ENCODE assay signal across 8 cellular contexts in genomic region chr3:194632983-194633348, GRCh38. TPM values are rescaled to one million over a fixed set of nuclear protein-coding genes. Genes with fewer than 3 reads are reported as not detected.
DNase-seq lines count a peak whose midpoint lies in the region; ATAC-seq and TF ChIP-seq lines count a peak whose summit lies in the region.

No MANE protein-coding gene starts in this region.

- H3K4me1 ChIP-seq in BE2C = no peaks in the 10 kb centered on the region; the same call in 1 of the 2 replicates
- H3K4me1 ChIP-seq in fibroblast of lung (ENCODE audit: control insufficient read depth, extremely low read depth, insufficient read depth, low read length) = no peaks in the 10 kb centered on the region

- TF ChIP-seq CTCF in BE2C (IDR thresholded peaks at IDR 0.05; ENCODE audit: low read depth, low read length) (no peak), fibroblast of lung (conservative IDR thresholded peaks at IDR 0.05 in 1 of 2, IDR thresholded peaks at IDR 0.05 in 1 of 2; ENCODE audit: low read depth in 1 of 2, low read length in 2 of 2) (no peak), osteocyte (IDR thresholded peaks at IDR 0.05) (no peak), GM13976 (IDR thresholded peaks at IDR 0.05; ENCODE audit: borderline replicate concordance, control extremely low read depth, extremely low read depth, insufficient read depth, missing control alignments) (no peak)

- H3K36me3 ChIP-seq in BE2C (peaks cover 3% of the 10 kb centered on the region; the same call in 1 of the 2 replicates), fibroblast of lung (ENCODE audit: control insufficient read depth, insufficient read depth, low read length) (peaks cover 6% of the 10 kb centered on the region)

- H4K20me1 ChIP-seq in fibroblast of lung (ENCODE audit: control insufficient read depth, extremely low read depth, insufficient read depth, low read length) = no peaks in the 10 kb centered on the region

- H3K4me3 Mint-ChIP-seq in osteocyte (ENCODE audit: unreplicated experiment) = peak overlapping the region; percentile 81

- peaks cover 11% of the 10 kb centered on the region for H3K36me3 Mint-ChIP-seq in osteocyte (ENCODE audit: unreplicated experiment)

- peak overlapping the region; percentile 71 for H3K9ac ChIP-seq in fibroblast of lung (ENCODE audit: insufficient read depth, low read length)

- H3K9me3 Mint-ChIP-seq in osteocyte (ENCODE audit: unreplicated experiment) = no peaks in the 10 kb centered on the region

- peaks cover 13% of the 10 kb centered on the region for H3K4me1 Mint-ChIP-seq in osteocyte (ENCODE audit: unreplicated experiment)

- no peaks in the 10 kb centered on the region for H3K27me3 Mint-ChIP-seq in osteocyte (ENCODE audit: unreplicated experiment)

- H3K27me3 ChIP-seq in BE2C (no peaks in the 10 kb centered on the region), fibroblast of lung (ENCODE audit: control insufficient read depth, insufficient read depth, low read length) (no peaks in the 10 kb centered on the region)

- peak overlapping the region; percentile 44 for H3K4me2 ChIP-seq in fibroblast of lung (ENCODE audit: extremely low read depth, insufficient read depth, low read length)

- H2AFZ ChIP-seq in fibroblast of lung (ENCODE audit: low read length) = peak overlapping the region; percentile 86

- no peaks in the 10 kb centered on the region for H3K9me3 ChIP-seq in BE2C
- peaks cover 2% of the 10 kb centered on the region for H3K9me3 ChIP-seq in fibroblast of lung (ENCODE audit: control insufficient read depth, insufficient read depth, low read depth, low read length)

- no peak for DNase-seq in BE2C
- peak; percentile 8 for DNase-seq in SK-MEL-5 (ENCODE audit: low read depth, low spot score)
- peak in 1 of 2 donors; percentile 40 for DNase-seq in fibroblast of lung (ENCODE audit: low read depth in 2 of 2)
- no peak for DNase-seq in osteocyte (ENCODE audit: extremely low spot score, unreplicated experiment)
- no peak for DNase-seq in GM13976 (ENCODE audit: low spot score)
- DNase-seq in hippocampal formation (lab: John Stamatoyannopoulos, UW) = no peak

- H3K27ac ChIP-seq in fibroblast of lung (ENCODE audit: insufficient read depth, low read length) = peak overlapping the region; percentile 61

- in situ Hi-C loops in SK-MEL-5 (cut with HindIII; ENCODE audit: low pct_unique_long_range_greater_than_20kb, low sequenced_read_pairs) (no loop called here), GM13976 (cut with MboI; ENCODE audit: low sequenced_read_pairs, unreplicated experiment) (no loop called here)

- H3K79me2 ChIP-seq in fibroblast of lung (ENCODE audit: control insufficient read depth, insufficient read depth, low read length) = peaks cover 9% of the 10 kb centered on the region

- ATAC-seq in GM18909 (IDR thresholded peaks at IDR 0.05; ENCODE audit: poor library complexity, unreplicated experiment) = peak; percentile 59
- ATAC-seq in HG03135 (IDR thresholded peaks at IDR 0.05; ENCODE audit: unreplicated experiment) = peak; percentile 53

- H3K27ac Mint-ChIP-seq in osteocyte (ENCODE audit: unreplicated experiment) = peak overlapping the region; percentile 44

- H3K4me3 ChIP-seq in BE2C (ENCODE audit: low read depth, low read length) (peak overlapping the region; percentile 74), fibroblast of lung (replicated peaks in 1 of 4; ENCODE audit: control extremely low read depth in 1 of 4, insufficient read depth in 1 of 4, low read depth in 3 of 4, low read length in 4 of 4) (peak overlapping the region; percentile 61 to 88 (median 78))

RNA-seq across cellular contexts. Expression of gene TMEM44, which starts 0.3 kb away (rescaled TPM):
- 11.3 TPM for polyA plus RNA-seq in BE2C (2012; ENCODE audit: insufficient read depth, insufficient read length, low read depth)
- 4.9 and 6.0 TPM in 2 replicates for total RNA-seq in SK-MEL-5 (2014; rRNA removed; shearing (Covaris generic))
- 6.6 and 9.3 TPM in 2 replicates for polyA plus RNA-seq in SK-MEL-5 (2015; cell fraction: cytosol; rRNA removed)
- polyA plus RNA-seq in SK-MEL-5 (2015; cell fraction: nucleus; rRNA removed) = 59.3 and 82.7 TPM in 2 replicates
- 9.2 and 14.9 TPM in 2 replicates for total RNA-seq in fibroblast of lung
- 10.8 and 11.0 TPM in 2 replicates for polyA plus RNA-seq in fibroblast of lung
- polyA plus RNA-seq in fibroblast of lung (2012) = 12.3 and 13.5 TPM in 2 replicates
- 12.5 and 14.9 TPM in 2 replicates for polyA minus RNA-seq in fibroblast of lung (ENCODE audit: low replicate concordance)
- 27.9 and 34.2 TPM in 2 replicates for total RNA-seq in osteocyte

RNA-seq across cellular contexts. Expression of gene LSG1, which starts 39.0 kb away (rescaled TPM):
- 183 TPM for polyA plus RNA-seq in BE2C (2012; ENCODE audit: insufficient read depth, insufficient read length, low read depth)
- 68.3 and 75.5 TPM in 2 replicates for total RNA-seq in SK-MEL-5 (2014; rRNA removed; shearing (Covaris generic))
- polyA plus RNA-seq in SK-MEL-5 (2015; cell fraction: cytosol; rRNA removed) = 41.9 and 51.3 TPM in 2 replicates
- polyA plus RNA-seq in SK-MEL-5 (2015; cell fraction: nucleus; rRNA removed) = 89.9 and 130 TPM in 2 replicates
- 34.7 and 35.3 TPM in 2 replicates for total RNA-seq in fibroblast of lung
- 27.6 and 34.9 TPM in 2 replicates for polyA plus RNA-seq in fibroblast of lung
- 16.4 and 22.6 TPM in 2 replicates for polyA plus RNA-seq in fibroblast of lung (2012)
- polyA minus RNA-seq in fibroblast of lung (ENCODE audit: low replicate concordance) = 22.6 and 55.8 TPM in 2 replicates
- total RNA-seq in osteocyte = 29.7 and 33.3 TPM in 2 replicates

RNA-seq across cellular contexts. Expression of gene FAM43A, which starts 52.7 kb away (rescaled TPM):
- 57.6 TPM for polyA plus RNA-seq in BE2C (2012; ENCODE audit: insufficient read depth, insufficient read length, low read depth)
- total RNA-seq in SK-MEL-5 (2014; rRNA removed; shearing (Covaris generic)) = 18.8 and 21.2 TPM in 2 replicates
- polyA plus RNA-seq in SK-MEL-5 (2015; cell fraction: cytosol; rRNA removed) = 54.1 and 58.1 TPM in 2 replicates
- polyA plus RNA-seq in SK-MEL-5 (2015; cell fraction: nucleus; rRNA removed) = 38.5 and 46.6 TPM in 2 replicates
- 7.2 and 8.8 TPM in 2 replicates for total RNA-seq in fibroblast of lung
- polyA plus RNA-seq in fibroblast of lung = 3.2 and 6.7 TPM in 2 replicates
- 5.0 and 11.2 TPM in 2 replicates for polyA plus RNA-seq in fibroblast of lung (2012)
- 0.51 and 1.6 TPM in 2 replicates for polyA minus RNA-seq in fibroblast of lung (ENCODE audit: low replicate concordance)
- 38.2 and 38.6 TPM in 2 replicates for total RNA-seq in osteocyte
